In genomic region chr3:9113040-9113439, GRCh38 we compare ENCODE assay signal across 23 cellular contexts.
"Had no signal": no experiment of that assay in that cellular context is flagged by ENCODE, and none has a peak within 500 bp of the region (broad histone marks: within the 10 kb centered on the region; RNA-seq: fewer than 3 reads in every experiment).

No MANE protein-coding gene starts in this region.

- H3K9me3 ChIP-seq: SJSA1 had no signal

- ATAC-seq: HepG2 had no signal

- H3K4me3 ChIP-seq: SJSA1, SK-N-MC had no signal

- H3K27ac ChIP-seq: SJSA1, SK-N-MC had no signal

- H3K4me1 ChIP-seq: SJSA1 had no signal

- FAIRE-seq: HepG2, RCC 7860 had no signal

- H3K36me3 ChIP-seq: SJSA1 had no signal

- DNase-seq: IMR-90, Karpas-422, KG1, MM.1S, NCI-H1092 treated with DMSO at 0.1 percent for 48 hours, NCI-H1436, NCI-H187, NCI-H2029, NCI-H2081 treated with DMSO at 0.1 percent for 48 hours, NCI-H2171, NCI-H226, NCI-H446, NCI-H510A, NCI-H524 treated with DMSO at 0.1 percent for 48 hours, NCI-H69, NCI-H774, Right ventricle myocardium superior, RPMI8226, SIG-M5 had no signal

- H3K27me3 ChIP-seq: SJSA1 had no signal
